In the genomic region with DNA sequence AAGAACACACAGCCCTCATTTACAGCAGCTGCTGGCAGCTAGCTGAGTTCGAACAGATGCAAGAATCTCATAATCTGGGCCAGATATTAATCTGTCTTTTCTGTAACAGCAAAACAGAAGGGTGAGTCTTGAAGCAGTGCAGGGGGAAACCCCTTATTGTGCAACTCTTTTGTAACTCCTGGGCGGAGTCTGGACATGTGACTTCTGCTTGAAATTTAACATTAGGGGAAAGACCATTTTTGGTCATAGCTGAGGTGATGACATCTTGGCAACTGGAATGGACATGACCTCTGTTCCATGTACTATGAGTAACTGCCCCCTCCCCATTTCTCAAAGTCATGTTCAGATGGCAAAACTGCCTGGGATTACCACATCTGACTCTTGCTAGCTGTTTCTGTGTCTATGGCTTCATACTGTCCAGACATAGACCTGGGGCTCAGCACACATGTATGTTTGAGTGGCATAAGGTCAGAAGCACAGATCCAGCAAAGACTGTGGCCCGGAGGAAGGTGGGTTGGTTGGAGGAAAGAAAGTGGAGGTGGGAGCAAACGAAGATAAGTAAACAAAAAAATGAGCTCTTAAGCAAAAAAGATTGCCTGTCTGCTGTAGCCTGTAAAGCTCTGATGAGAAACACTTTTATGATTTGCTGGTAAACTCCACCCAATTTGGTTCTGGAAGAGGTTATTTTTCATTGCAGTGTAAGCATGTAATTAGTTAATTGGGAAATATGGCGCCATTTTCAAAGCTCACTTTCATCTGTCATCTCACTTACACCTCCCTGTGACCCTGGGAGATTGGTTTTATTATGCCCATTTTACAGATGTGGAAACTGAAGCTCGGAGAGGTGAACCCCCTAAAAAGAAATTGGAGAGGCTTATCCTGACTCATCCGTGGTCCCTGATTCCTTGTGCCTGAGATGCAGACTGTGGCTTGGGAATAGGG, we compare ENCODE assay signal across 8 cellular contexts. TPM values are rescaled to one million over a fixed set of nuclear protein-coding genes. Genes with fewer than 3 reads are reported as not detected.
DNase-seq lines count a peak whose midpoint lies in the region; ATAC-seq, FAIRE-seq and TF ChIP-seq lines count a peak whose summit lies in the region.

No MANE protein-coding gene starts in this region.

- peak overlapping the region; percentile 69 for H3K4me2 ChIP-seq in Karpas-422 (ENCODE audit: low read depth, low read length, poor library complexity, severe bottlenecking)

- 59 to 75% methylated on average over 5 to 6 of the region's 7 CpGs for whole genome bisulfite sequencing in gastroesophageal sphincter (ENCODE audit: low coverage in 1 of 2), 2 donors

- intact Hi-C loops in gastrocnemius medialis (cut with DNase I; ENCODE audit: low total_unique reads) = loop anchor here (1.0 kb wide), 1 partner anchor 26 kb away; a partner anchor contains a TSS

- peaks cover 21% of the 10 kb centered on the region for H3K4me1 ChIP-seq in Karpas-422 (ENCODE audit: low read length)
- H3K4me1 ChIP-seq in gastroesophageal sphincter = peaks cover 4 to 19% (median 4%) of the 10 kb centered on the region in 3 donors
- peaks cover 6 to 9% of the 10 kb centered on the region in 2 donors for H3K4me1 ChIP-seq in gastrocnemius medialis

- H3K4me3 Mint-ChIP-seq in activated CD4-positive, alpha-beta T cell treated with anti-CD3 and anti-CD28 coated beads, Interleukin-2, amount 10 ng/mL, durations not matched to agents 7 days and 5 days = no peak overlapping the region

- H3K9me3 ChIP-seq in Karpas-422 (ENCODE audit: low read length) (no peaks in the 10 kb centered on the region), gastroesophageal sphincter (peaks cover 0 to 3% (median 0%) of the 10 kb centered on the region in 3 donors), gastrocnemius medialis (no peaks in the 10 kb centered on the region)

- no peaks in the 10 kb centered on the region for H3K36me3 ChIP-seq in Karpas-422 (ENCODE audit: insufficient read depth, low read length)
- no peaks in the 10 kb centered on the region for H3K36me3 ChIP-seq in gastroesophageal sphincter
- H3K36me3 ChIP-seq in gastrocnemius medialis = no peaks in the 10 kb centered on the region

- H2AFZ ChIP-seq in Karpas-422 (ENCODE audit: low read length) = peak overlapping the region; percentile 60

- FAIRE-seq in GM12892 (lab: Jason Lieb, UNC) (peak; percentile 56), H54 (lab: Jason Lieb, UNC) (peak; percentile 67)

- CTCF ChIA-PET in activated CD4-positive, alpha-beta T cell treated with anti-CD3 and anti-CD28 coated beads, Interleukin-2, amount 10 ng/mL, durations not matched to agents 7 days and 5 days (lab: Charles Lee) = interaction anchor here (1.0 to 1.6 kb wide), 4 partner anchors 11 to 70 kb away, joined by 3 to 4 read pairs (median 3); no protein-coding TSS in a partner anchor

- POLR2A ChIA-PET in activated CD4-positive, alpha-beta T cell treated with anti-CD3 and anti-CD28 coated beads, Interleukin-2, amount 10 ng/mL, durations not matched to agents 7 days and 5 days (lab: Charles Lee) = interaction anchor here (0.6 kb wide), 1 partner anchor 12 kb away, joined by 3 read pairs; no protein-coding TSS in a partner anchor

- TF ChIP-seq EP300 in gastroesophageal sphincter (IDR thresholded peaks at IDR 0.05) = peak; percentile 19

- no peaks in the 10 kb centered on the region for H3K27me3 Mint-ChIP-seq in activated CD4-positive, alpha-beta T cell treated with anti-CD3 and anti-CD28 coated beads, Interleukin-2, amount 10 ng/mL, durations not matched to agents 7 days and 5 days

- H3K9ac ChIP-seq in Karpas-422 (ENCODE audit: low read length) = peak overlapping the region; percentile 54

- peak overlapping the region; percentile 87 for H3K27ac ChIP-seq in Karpas-422 (ENCODE audit: low read length)
- H3K27ac ChIP-seq in gastroesophageal sphincter = peak overlapping the region in 3 of 4 donors; percentile 27 to 60 (median 53)
- H3K27ac ChIP-seq in gastrocnemius medialis = peak overlapping the region; percentile 12 to 57 (median 28)

- H3K4me1 Mint-ChIP-seq in activated CD4-positive, alpha-beta T cell treated with anti-CD3 and anti-CD28 coated beads, Interleukin-2, amount 10 ng/mL, durations not matched to agents 7 days and 5 days = peaks cover 15% of the 10 kb centered on the region

- TF ChIP-seq CTCF in gastroesophageal sphincter (IDR thresholded peaks at IDR 0.05) (no peak), gastrocnemius medialis (IDR thresholded peaks at IDR 0.05 in 4 of 5, conservative IDR thresholded peaks at IDR 0.05 in 1 of 5) (no peak)

- H3K27me3 ChIP-seq in Karpas-422 (ENCODE audit: low read length) (no peaks in the 10 kb centered on the region), gastroesophageal sphincter (no peaks in the 10 kb centered on the region), gastrocnemius medialis (no peaks in the 10 kb centered on the region)

- no peaks in the 10 kb centered on the region for H3K9me3 Mint-ChIP-seq in activated CD4-positive, alpha-beta T cell treated with anti-CD3 and anti-CD28 coated beads, Interleukin-2, amount 10 ng/mL, durations not matched to agents 7 days and 5 days

- ATAC-seq in gastroesophageal sphincter (peak; percentile 96), gastrocnemius medialis (peak; percentile 91 to 93)

- in situ Hi-C loops in gastrocnemius medialis (cut with MboI; ENCODE audit: low sequenced_read_pairs in 4 of 4) = no loop called here

- H3K27ac Mint-ChIP-seq in activated CD4-positive, alpha-beta T cell treated with anti-CD3 and anti-CD28 coated beads, Interleukin-2, amount 10 ng/mL, durations not matched to agents 7 days and 5 days = no peak overlapping the region

- DNase-seq in GM12892 (ENCODE audit: insufficient read length) (no peak), H54 (ENCODE audit: insufficient read length, low spot score) (peak; percentile 54), Karpas-422 (no peak), gastrocnemius medialis (peak; percentile 70 to 83), NCI-H2029 treated with DMSO at 0.1 percent for 48 hours (lab: John Stamatoyannopoulos, UW) (no peak), NCI-H1930 (lab: John Stamatoyannopoulos, UW) (no peak)
- peak; percentile 33 for DNase-seq in activated CD4-positive, alpha-beta T cell treated with anti-CD3 and anti-CD28 coated beads, Interleukin-2, amount 10 ng/mL, durations not matched to agents 7 days and 5 days

- no peaks in the 10 kb centered on the region for H3K36me3 Mint-ChIP-seq in activated CD4-positive, alpha-beta T cell treated with anti-CD3 and anti-CD28 coated beads, Interleukin-2, amount 10 ng/mL, durations not matched to agents 7 days and 5 days (ENCODE audit: low read depth)

- TF ChIP-seq POLR2A in GM12892 (IDR thresholded peaks at IDR 0.05; ENCODE audit: low read depth, low read length) (no peak), H54 (IDR thresholded peaks at IDR 0.05; ENCODE audit: low read depth, low read length) (no peak), gastroesophageal sphincter (IDR thresholded peaks at IDR 0.05) (no peak), gastrocnemius medialis (IDR thresholded peaks at IDR 0.05) (no peak)

- no peaks in the 10 kb centered on the region for H4K20me1 ChIP-seq in Karpas-422 (ENCODE audit: insufficient read depth, low read depth, low read length)

- H3K9me2 ChIP-seq in Karpas-422 (replicated peaks; ENCODE audit: insufficient read depth, low read length) = no peaks in the 10 kb centered on the region

- H3K4me3 ChIP-seq in Karpas-422 (ENCODE audit: low read length) (peak overlapping the region; percentile 38), gastroesophageal sphincter (no peak overlapping the region), gastrocnemius medialis (no peak overlapping the region)

- no peaks in the 10 kb centered on the region for H3K79me2 ChIP-seq in Karpas-422 (ENCODE audit: low read length)

RNA-seq across cellular contexts. Expression of a gene that starts 26.1 kb away (rescaled TPM):
- 3.3 TPM for polyA plus RNA-seq in GM12892 (2012; ENCODE audit: missing spikeins)
- total RNA-seq in Karpas-422 (2014; rRNA removed; shearing (Covaris generic); ENCODE audit: low replicate concordance) = 12.9 and 14.3 TPM in 2 replicates
- 10 to 100 TPM; 15.2 to 19.7 TPM for total RNA-seq in activated CD4-positive, alpha-beta T cell treated with anti-CD3 and anti-CD28 coated beads, Interleukin-2, amount 10 ng/mL, durations not matched to agents 7 days and 5 days
- 100 to 1,000 TPM in 1 of 4 donors, 10 to 100 TPM in 3; 50.9 to 169 (median 63.5) TPM for total RNA-seq in gastroesophageal sphincter
- 100 to 1,000 TPM in 1 of 4 donors, 10 to 100 TPM in 3; 51.5 to 136 (median 59.3) TPM for total RNA-seq in gastrocnemius medialis

Comparison
In these comparisons a context has a peak if more than half of its experiments do, and no peak if none do; other contexts are left out.
1. DNase-seq: peak in H54 (single experiment), activated CD4-positive, alpha-beta T cell treated with anti-CD3 and anti-CD28 coated beads, Interleukin-2, amount 10 ng/mL, durations not matched to agents 7 days and 5 days (single experiment) and gastrocnemius medialis (2 of 2); none in GM12892 (single experiment), Karpas-422 (single experiment), NCI-H2029 treated with DMSO at 0.1 percent for 48 hours (single experiment) and NCI-H1930 (0 of 2).
2. H3K27ac ChIP-seq: peak in every context shown above with its lines; median percentile 87 in Karpas-422; 53 in gastroesophageal sphincter; 28 in gastrocnemius medialis.